ENCODE assay signal across 18 cellular contexts in the genomic region with DNA sequence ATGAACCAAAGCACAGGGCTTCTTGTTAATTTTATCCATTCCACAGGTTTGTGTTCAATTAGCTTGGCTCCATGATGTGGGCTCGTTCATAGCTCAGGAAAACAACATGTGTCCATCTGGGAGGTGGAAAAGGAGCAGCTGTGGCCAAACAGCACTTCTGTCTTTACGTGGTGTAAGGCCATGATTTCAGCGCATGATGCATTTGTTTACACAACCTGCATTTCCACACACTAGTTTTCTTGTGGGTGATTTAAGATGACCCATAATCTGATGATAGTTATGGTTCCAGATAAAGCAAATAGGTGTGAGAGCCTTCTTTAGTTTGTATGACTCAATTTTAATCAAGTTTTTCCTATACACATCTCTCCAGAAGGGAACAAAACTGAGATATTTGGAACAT.
DNase-seq lines count a peak whose midpoint lies in the region; FAIRE-seq and TF ChIP-seq lines count a peak whose summit lies in the region.
"Had no signal": no experiment of that assay in that cellular context is flagged by ENCODE, and none has a peak within 500 bp of the region (broad histone marks: within the 10 kb centered on the region; RNA-seq: fewer than 3 reads in every experiment).

No MANE protein-coding gene starts in this region.

- H3K27ac Mint-ChIP-seq in Caco-2 (ENCODE audit: unreplicated experiment): no peak overlapping the region

- TF ChIP-seq POLR2A in esophagus muscularis mucosa (IDR thresholded peaks at IDR 0.05; ENCODE audit: low read depth): no peak

- H3K27me3 Mint-ChIP-seq in Caco-2 (ENCODE audit: insufficient read depth, unreplicated experiment): no peaks in the 10 kb centered on the region

- H4K8ac ChIP-seq in mesenchymal stem cell (ENCODE audit: low read length): no peak overlapping the region

- H3K4me3 Mint-ChIP-seq in Caco-2 (ENCODE audit: unreplicated experiment): no peak overlapping the region

- H3K4me1 Mint-ChIP-seq in Caco-2 (ENCODE audit: low read depth, unreplicated experiment): no peaks in the 10 kb centered on the region

- no peak overlapping the region for H2AFZ ChIP-seq in mesenchymal stem cell (ENCODE audit: low read depth, low read length)

- no peak for TF ChIP-seq EP300 in esophagus muscularis mucosa (IDR thresholded peaks at IDR 0.05)

- intact Hi-C loops in esophagus muscularis mucosa (cut with DNase I) (no loop called here), Caco-2 (cut with micrococcal nuclease; ENCODE audit: unreplicated experiment) (no loop called here)

- POLR2A ChIA-PET in Caco-2 (lab: Charles Lee): no interaction called here

- no peak overlapping the region for H3K18ac ChIP-seq in mesenchymal stem cell (ENCODE audit: low read depth in 1 of 2, low read length in 2 of 2)

- H3K4me1 ChIP-seq in endocrine pancreas (ENCODE audit: control insufficient read depth, insufficient read depth, low read length) (peaks cover 25% of the 10 kb centered on the region), mesenchymal stem cell (ENCODE audit: control insufficient read depth, insufficient read depth, low read depth, low read length) (peaks cover 2% of the 10 kb centered on the region), esophagus muscularis mucosa (peaks cover 8 to 30% (median 20%) of the 10 kb centered on the region in 4 donors), Caco-2 (0 out of 2 replicates have a peak, but pooled peaks cover 3% of the 10 kb centered on the region)
- H3K4me1 ChIP-seq: BLaER1 treated with 17β-estradiol and CSF1 and Interleukin-3, amounts not matched to agents 10 nM and 100 nM; thyroid gland had no signal

- H3K36me3 Mint-ChIP-seq in Caco-2 (ENCODE audit: insufficient read depth, unreplicated experiment): peaks cover 79% of the 10 kb centered on the region

- H4K91ac ChIP-seq in mesenchymal stem cell (ENCODE audit: low read length): no peak overlapping the region

- no peak for TF ChIP-seq CTCF in esophagus muscularis mucosa (IDR thresholded peaks at IDR 0.05)
- no peak for TF ChIP-seq CTCF in Caco-2 (IDR thresholded peaks at IDR 0.05; ENCODE audit: insufficient read depth in 1 of 2, low read depth in 1 of 2, low read length in 1 of 2, severe bottlenecking in 1 of 2, unreplicated experiment in 1 of 2)

- H3K36me3 ChIP-seq in MG63 (no peaks in the 10 kb centered on the region; the same call in 1 of the 2 replicates), endocrine pancreas (ENCODE audit: control insufficient read depth, insufficient read depth, low read length) (no peaks in the 10 kb centered on the region), mesenchymal stem cell (ENCODE audit: control insufficient read depth in 1 of 2, insufficient read depth in 2 of 2, low read depth in 1 of 2, low read length in 2 of 2) (peaks cover 0 to 13% of the 10 kb centered on the region in 2 experiments), esophagus muscularis mucosa (no peaks in the 10 kb centered on the region), Caco-2 (ENCODE audit: control insufficient read depth, insufficient read depth, low read length) (peaks cover 4% of the 10 kb centered on the region)
- H3K36me3 ChIP-seq: BLaER1 treated with 17β-estradiol and CSF1 and Interleukin-3, amounts not matched to agents 10 nM and 100 nM; thyroid gland had no signal

- H3K27me3 ChIP-seq in MG63 (no peaks in the 10 kb centered on the region), endocrine pancreas (ENCODE audit: control insufficient read depth, insufficient read depth, low read length) (no peaks in the 10 kb centered on the region), mesenchymal stem cell (ENCODE audit: control insufficient read depth in 1 of 2, insufficient read depth in 1 of 2, low read length in 2 of 2) (no peaks in the 10 kb centered on the region), esophagus muscularis mucosa (no peaks in the 10 kb centered on the region), Caco-2 (replicated peaks; ENCODE audit: control insufficient read depth, insufficient read depth, low read length) (no peaks in the 10 kb centered on the region)
- H3K27me3 ChIP-seq: BLaER1 treated with 17β-estradiol and CSF1 and Interleukin-3, amounts not matched to agents 10 nM and 100 nM; thyroid gland had no signal

- no peak overlapping the region for H3K9ac ChIP-seq in endocrine pancreas (ENCODE audit: control insufficient read depth, insufficient read depth, low read length)
- H3K9ac ChIP-seq in mesenchymal stem cell (ENCODE audit: low read length): peak overlapping the region; percentile 20
- H3K9ac ChIP-seq: BLaER1 treated with 17β-estradiol and CSF1 and Interleukin-3, amounts not matched to agents 10 nM and 100 nM had no signal

- no peak for FAIRE-seq in GM19239 (lab: Jason Lieb, UNC)
- FAIRE-seq: keratinocyte, TTC549 had no signal

- H3K27ac ChIP-seq in mesenchymal stem cell (ENCODE audit: low read length, poor library complexity, severe bottlenecking) (no peak overlapping the region), esophagus muscularis mucosa (replicated peaks in 1 of 4) (no peak overlapping the region)
- H3K27ac ChIP-seq: BLaER1 treated with 17β-estradiol and CSF1 and Interleukin-3, amounts not matched to agents 10 nM and 100 nM; thyroid gland had no signal

- H2BK5ac ChIP-seq in mesenchymal stem cell (ENCODE audit: low read depth, low read length, poor library complexity, severe bottlenecking): no peak overlapping the region

- H3K4me3 ChIP-seq in MG63 (no peak overlapping the region), endocrine pancreas (ENCODE audit: control insufficient read depth, insufficient read depth, low read length) (peak overlapping the region; percentile 51), mesenchymal stem cell (ENCODE audit: insufficient read depth in 1 of 2, low read depth in 1 of 2, low read length in 2 of 2) (no peak overlapping the region), esophagus muscularis mucosa (no peak overlapping the region), Caco-2 (ENCODE audit: low read depth, low read length) (no peak overlapping the region)
- H3K4me3 ChIP-seq: BLaER1 treated with 17β-estradiol and CSF1 and Interleukin-3, amounts not matched to agents 10 nM and 100 nM; thyroid gland had no signal

- no peak overlapping the region for H3K4ac ChIP-seq in mesenchymal stem cell (ENCODE audit: low read depth in 1 of 2, low read length in 2 of 2)

- no peaks in the 10 kb centered on the region for H3K79me1 ChIP-seq in mesenchymal stem cell (replicated peaks; ENCODE audit: low read length, poor library complexity, severe bottlenecking)

- H3K4me2 ChIP-seq in mesenchymal stem cell (ENCODE audit: low read length, poor library complexity, severe bottlenecking): no peak overlapping the region
- H3K4me2 ChIP-seq: BLaER1 treated with 17β-estradiol and CSF1 and Interleukin-3, amounts not matched to agents 10 nM and 100 nM had no signal

- DNase-seq in DMS53 treated with DMSO at 0.1 percent for 48 hours (lab: John Stamatoyannopoulos, UW; ENCODE audit: unreplicated experiment): peak; percentile 61
- peak; percentile 16 for DNase-seq in MG63
- peak; percentile 76 for DNase-seq in mesenchymal stem cell
- DNase-seq in esophagus muscularis mucosa (ENCODE audit: extremely low spot score): no peak
- DNase-seq in Caco-2: no peak
- DNase-seq in GM19239 (ENCODE audit: insufficient read length, low spot score): no peak
- DNase-seq: activated CD4-positive, alpha-beta T cell treated with anti-CD3 and anti-CD28 coated beads, Interleukin-2, amount 50 U/mL, for 1 hour; activated naive CD4-positive, alpha-beta T cell treated with anti-CD3 and anti-CD28 coated beads, Interleukin-2, amount 50 U/mL, for 16 hours; activated T-cell treated with anti-CD3 and anti-CD28 coated beads for 4 hours; caudate nucleus; NCI-H1694; NCI-H345; occipital lobe; thyroid gland had no signal

- 21% methylated on average over 3 of the region's 3 CpGs for WGBS in mesenchymal stem cell
- 76% methylated on average over 3 of the region's 3 CpGs for WGBS in esophagus muscularis mucosa

- H3K9me3 ChIP-seq in MG63 (no peaks in the 10 kb centered on the region), endocrine pancreas (ENCODE audit: control insufficient read depth, low read length) (no peaks in the 10 kb centered on the region), mesenchymal stem cell (ENCODE audit: control insufficient read depth, low read length) (no peaks in the 10 kb centered on the region), esophagus muscularis mucosa (no peaks in the 10 kb centered on the region), Caco-2 (no peaks in the 10 kb centered on the region)
- H3K9me3 ChIP-seq: BLaER1 treated with 17β-estradiol and CSF1 and Interleukin-3, amounts not matched to agents 10 nM and 100 nM; thyroid gland had no signal

- H3K23ac ChIP-seq in mesenchymal stem cell (ENCODE audit: low read length in 2 of 2): no peak overlapping the region

- no peak overlapping the region for H2BK12ac ChIP-seq in mesenchymal stem cell (ENCODE audit: low read length in 2 of 2)

- CTCF ChIA-PET in Caco-2 (lab: Charles Lee): no interaction called here

- no peaks in the 10 kb centered on the region for H3K9me3 Mint-ChIP-seq in Caco-2 (ENCODE audit: unreplicated experiment)

- H2BK120ac ChIP-seq in mesenchymal stem cell (ENCODE audit: low read depth, low read length): no peak overlapping the region

- H2BK15ac ChIP-seq in mesenchymal stem cell (ENCODE audit: low read depth, poor library complexity, severe bottlenecking): no peak overlapping the region

- BruUV-seq in Caco-2 (replicated peaks; lab: Mats Ljungman, UMichigan): no TSS peak

- H2AK5ac ChIP-seq in mesenchymal stem cell (ENCODE audit: low read length, severe bottlenecking): no peak overlapping the region

- H3K14ac ChIP-seq in mesenchymal stem cell (ENCODE audit: low read length in 2 of 2): no peak overlapping the region

Comparison
In these comparisons a context has a peak if more than half of its experiments do, and no peak if none do; other contexts are left out.
1. DNase-seq: peak in DMS53 treated with DMSO at 0.1 percent for 48 hours (single experiment), MG63 (single experiment) and mesenchymal stem cell (single experiment); none in esophagus muscularis mucosa (single experiment), Caco-2 (0 of 2) and GM19239 (single experiment).